In genomic region chr13:29359181-29359580, GRCh38 we compare ENCODE assay signal across 22 cellular contexts.
A peak's percentile ranks its signal among the peaks of the same experiment; 100 is the strongest.
DNase-seq lines count a peak whose midpoint lies in the region; ATAC-seq, FAIRE-seq and TF ChIP-seq lines count a peak whose summit lies in the region.
"Had no signal": no experiment of that assay in that cellular context is flagged by ENCODE, and none has a peak within 500 bp of the region (broad histone marks: within the 10 kb centered on the region; RNA-seq: fewer than 3 reads in every experiment).

No MANE protein-coding gene starts in this region.

- H2BK12ac ChIP-seq in H1 (ENCODE audit: low read depth, low read length): no peak overlapping the region

- no peak overlapping the region for H4K5ac ChIP-seq in H1 (ENCODE audit: insufficient read length, low read depth, low read length)

- CTCF ChIA-PET in H1 (lab: Charles Lee; ENCODE audit: partially characterized antibody): no interaction called here

- no peaks in the 10 kb centered on the region for H3K79me1 ChIP-seq in H1 (ENCODE audit: low read depth, low read length)

- H2BK5ac ChIP-seq in H1 (ENCODE audit: low read depth, low read length): no peak overlapping the region

- no peak overlapping the region for H3K23ac ChIP-seq in H1 (ENCODE audit: insufficient read length)

- no peak overlapping the region for H3K4ac ChIP-seq in H1 (replicated peaks; ENCODE audit: insufficient read length, low read depth, low read length)

- no peak for TF ChIP-seq RAD21 in H1 (IDR thresholded peaks at IDR 0.05 in 1 of 2, conservative IDR thresholded peaks at IDR 0.05 in 1 of 2; ENCODE audit: low read depth in 2 of 2, low read length in 2 of 2)

- no peak for ATAC-seq in stimulated activated memory B cell treated with anti-CD40 and anti-IgM and Interleukin-4, amounts not matched to agents 10 μg/mL and 1 μg/mL and 100 μg/mL, for 72 hours
- ATAC-seq: A549 had no signal

- no peak overlapping the region for H3K27ac Mint-ChIP-seq in stimulated activated memory B cell treated with anti-CD40 and anti-IgM and Interleukin-4, amounts not matched to agents 10 μg/mL and 1 μg/mL and 100 μg/mL, for 72 hours
- H3K27ac Mint-ChIP-seq: CD8-positive, alpha-beta memory T cell; T-helper 1 cell treated with Interleukin-12 subunit alpha and Interleukin-12 subunit beta and Interleukin-4 antibody, amounts not matched to agents 30 μg/mL and 1 μg/mL, for 36 hours had no signal

- H3K18ac ChIP-seq in H1 (ENCODE audit: extremely low read depth, low read length): no peak overlapping the region

- H3K9me3 Mint-ChIP-seq in stimulated activated memory B cell treated with anti-CD40 and anti-IgM and Interleukin-4, amounts not matched to agents 10 μg/mL and 1 μg/mL and 100 μg/mL, for 72 hours: no peaks in the 10 kb centered on the region
- H3K9me3 Mint-ChIP-seq: CD8-positive, alpha-beta memory T cell; T-helper 1 cell treated with Interleukin-12 subunit alpha and Interleukin-12 subunit beta and Interleukin-4 antibody, amounts not matched to agents 30 μg/mL and 1 μg/mL, for 36 hours had no signal

- no peak overlapping the region for H3K4me3 Mint-ChIP-seq in stimulated activated memory B cell treated with anti-CD40 and anti-IgM and Interleukin-4, amounts not matched to agents 10 μg/mL and 1 μg/mL and 100 μg/mL, for 72 hours
- H3K4me3 Mint-ChIP-seq: CD8-positive, alpha-beta memory T cell; T-helper 1 cell treated with Interleukin-12 subunit alpha and Interleukin-12 subunit beta and Interleukin-4 antibody, amounts not matched to agents 30 μg/mL and 1 μg/mL, for 36 hours had no signal

- no peak overlapping the region for H2BK20ac ChIP-seq in H1 (ENCODE audit: low read length)

- no peak for TF ChIP-seq POLR2A in H1 (IDR thresholded peaks at IDR 0.05; ENCODE audit: control extremely low read depth in 1 of 2, low read depth in 2 of 2, low read length in 2 of 2)

- H3K4me1 Mint-ChIP-seq in stimulated activated memory B cell treated with anti-CD40 and anti-IgM and Interleukin-4, amounts not matched to agents 10 μg/mL and 1 μg/mL and 100 μg/mL, for 72 hours: no peaks in the 10 kb centered on the region

- H3K36me3 ChIP-seq in H1 (ENCODE audit: control insufficient read depth in 2 of 4, insufficient read depth in 4 of 4, low read length in 3 of 4): no peaks in the 10 kb centered on the region
- H3K36me3 ChIP-seq: BLaER1 treated with 17β-estradiol and CSF1 and Interleukin-3, amounts not matched to agents 10 nM and 100 nM; Peyer's patch had no signal

- peak; percentile 11 to 12 for DNase-seq in NOMO-1 (lab: John Stamatoyannopoulos, UW; ENCODE audit: unreplicated experiment in 2 of 2)
- DNase-seq in NOMO-1 treated with dmso at 0.1 percent for 144 hours (lab: John Stamatoyannopoulos, UW; ENCODE audit: unreplicated experiment): no peak
- peak; percentile 46 for DNase-seq in NCI-H510A treated with DMSO at 0.1 percent for 48 hours (lab: John Stamatoyannopoulos, UW)
- no peak for DNase-seq in H1 (ENCODE audit: low read depth in 1 of 2, low spot score in 2 of 2)
- DNase-seq in HT-29 (ENCODE audit: low spot score): no peak
- DNase-seq in NCI-H748 treated with DMSO at 0.1 percent for 48 hours (lab: John Stamatoyannopoulos, UW): no peak
- no peak for DNase-seq in NCI-H187 treated with DMSO at 0.1 percent for 48 hours (lab: John Stamatoyannopoulos, UW)
- DNase-seq: CD8-positive, alpha-beta memory T cell; GF-D8; GM23248; Kasumi-1; NCI-H146; NCI-H2081 treated with DMSO at 0.1 percent for 48 hours; NCI-H526 treated with DMSO at 0.1 percent for 48 hours; Peyer's patch; Right ventricle myocardium superior had no signal

- no peak overlapping the region for H3K4me2 ChIP-seq in H1 (ENCODE audit: insufficient read depth in 1 of 2, low read depth in 2 of 2, low read length in 2 of 2)
- H3K4me2 ChIP-seq: A549; BLaER1 treated with 17β-estradiol and CSF1 and Interleukin-3, amounts not matched to agents 10 nM and 100 nM had no signal

- H3K9ac ChIP-seq in H1 (replicated peaks in 1 of 4; ENCODE audit: extremely low read depth in 1 of 4, low read depth in 3 of 4, low read length in 3 of 4): no peak overlapping the region
- H3K9ac ChIP-seq: BLaER1 treated with 17β-estradiol and CSF1 and Interleukin-3, amounts not matched to agents 10 nM and 100 nM; GM23248 had no signal

- H2BK15ac ChIP-seq in H1 (ENCODE audit: low read length): no peak overlapping the region

- no peak for TF ChIP-seq EP300 in H1 (IDR thresholded peaks at IDR 0.05; ENCODE audit: borderline replicate concordance in 1 of 2, low read depth in 2 of 2, low read length in 2 of 2)

- no peaks in the 10 kb centered on the region for H3K9me3 ChIP-seq in H1 (ENCODE audit: insufficient read depth in 2 of 2, low read depth in 1 of 2, low read length in 1 of 2)
- H3K9me3 ChIP-seq: A549; BLaER1 treated with 17β-estradiol and CSF1 and Interleukin-3, amounts not matched to agents 10 nM and 100 nM; Peyer's patch had no signal

- H3K23me2 ChIP-seq in H1 (ENCODE audit: low read depth, low read length): no peaks in the 10 kb centered on the region

- H3K14ac ChIP-seq in H1 (ENCODE audit: insufficient read length): no peak overlapping the region

- no peak for FAIRE-seq in H1 (lab: Jason Lieb, UNC)
- FAIRE-seq: A549, GM12891, GM18507 had no signal

- H3K79me2 ChIP-seq in H1 (ENCODE audit: control insufficient read depth in 1 of 2, insufficient read depth in 2 of 2, low read length in 2 of 2): no peaks in the 10 kb centered on the region

- no peaks in the 10 kb centered on the region for H3K36me3 Mint-ChIP-seq in stimulated activated memory B cell treated with anti-CD40 and anti-IgM and Interleukin-4, amounts not matched to agents 10 μg/mL and 1 μg/mL and 100 μg/mL, for 72 hours
- H3K36me3 Mint-ChIP-seq: CD8-positive, alpha-beta memory T cell had no signal

- peaks cover 33% of the 10 kb centered on the region for H3K27me3 Mint-ChIP-seq in stimulated activated memory B cell treated with anti-CD40 and anti-IgM and Interleukin-4, amounts not matched to agents 10 μg/mL and 1 μg/mL and 100 μg/mL, for 72 hours

- H3K27ac ChIP-seq in H1 (ENCODE audit: low read depth, low read length): no peak overlapping the region
- H3K27ac ChIP-seq: A549; BLaER1 treated with 17β-estradiol and CSF1 and Interleukin-3, amounts not matched to agents 10 nM and 100 nM; GM23248; Peyer's patch had no signal

- POLR2A ChIA-PET in H1 (lab: Charles Lee; ENCODE audit: partially characterized antibody): no interaction called here

- no peaks in the 10 kb centered on the region for H3K27me3 ChIP-seq in H1 (replicated peaks in 1 of 4; ENCODE audit: control insufficient read depth in 3 of 4, extremely low read depth in 1 of 4, insufficient read depth in 3 of 4, low read length in 3 of 4)
- H3K27me3 ChIP-seq: BLaER1 treated with 17β-estradiol and CSF1 and Interleukin-3, amounts not matched to agents 10 nM and 100 nM; Peyer's patch had no signal

- no peak overlapping the region for H2AK5ac ChIP-seq in H1 (ENCODE audit: low read depth, low read length)

- no peak overlapping the region for H2BK120ac ChIP-seq in H1 (replicated peaks; ENCODE audit: low read depth, low read length)

- H3K4me3 ChIP-seq in H1 (ENCODE audit: extremely low read depth in 1 of 4, insufficient read depth in 2 of 4, low read depth in 3 of 4, low read length in 4 of 4): no peak overlapping the region
- H3K4me3 ChIP-seq: A549; BLaER1 treated with 17β-estradiol and CSF1 and Interleukin-3, amounts not matched to agents 10 nM and 100 nM; GM23248; Peyer's patch had no signal

- 87% methylated on average over 19 of the region's 19 CpGs; no CpG with 5 or more reads in 1 of the 2 experiments for WGBS in H1 (ENCODE audit: extremely low coverage in 1 of 2, insufficient coverage in 1 of 2, insufficient read length in 1 of 2, insufficient replicate concordance in 2 of 2, low coverage in 1 of 2, low lambda C conversion rate in 2 of 2, missing lambda C conversion rate in 1 of 2), 2 experiments

- H2AFZ ChIP-seq in H1 (ENCODE audit: low read length): peak overlapping the region; percentile 8; the same call in 1 of the 2 replicates
- H2AFZ ChIP-seq: GM23248 had no signal

- 0 out of 7 replicates have a peak, but pooled peaks cover 0 to 3% (median 0%) of the 10 kb centered on the region in 4 experiments for H3K4me1 ChIP-seq in H1 (replicated peaks in 1 of 4; ENCODE audit: control insufficient read depth in 3 of 4, insufficient read depth in 4 of 4, low read length in 3 of 4)
- H3K4me1 ChIP-seq: A549, Peyer's patch had no signal

- no peaks in the 10 kb centered on the region for H4K20me1 ChIP-seq in H1 (replicated peaks in 1 of 2; ENCODE audit: control insufficient read depth in 1 of 2, insufficient read depth in 2 of 2, low read length in 2 of 2)
- H4K20me1 ChIP-seq: BLaER1 treated with 17β-estradiol and CSF1 and Interleukin-3, amounts not matched to agents 10 nM and 100 nM had no signal

- no peak overlapping the region for H3K56ac ChIP-seq in H1 (replicated peaks; ENCODE audit: insufficient read length, low read depth, low read length)

- H4K8ac ChIP-seq in H1 (ENCODE audit: extremely low read depth, insufficient read depth, low read length): no peak overlapping the region

- TF ChIP-seq CTCF in H1 (IDR thresholded peaks at IDR 0.05; ENCODE audit: control extremely low read depth in 1 of 3, insufficient read depth in 1 of 3, low read depth in 1 of 3, low read length in 3 of 3): no peak

- H4K91ac ChIP-seq in H1 (replicated peaks; ENCODE audit: insufficient read length, low read length): no peak overlapping the region

TF ChIP-seq in H1, 55 proteins besides CTCF, POLR2A, EP300 and RAD21:
- no peak for TF ChIP-seq TAF1 (IDR thresholded peaks at IDR 0.05; ENCODE audit: low read depth, low read length)
- TF ChIP-seq CEBPB (IDR thresholded peaks at IDR 0.05; ENCODE audit: low read depth, low read length): peak; percentile 71; the same call in 1 of the 2 replicates

Comparison
In these comparisons a context has a peak if more than half of its experiments do, and no peak if none do; other contexts are left out.
1. DNase-seq: peak in NOMO-1 (2 of 2) and NCI-H510A treated with DMSO at 0.1 percent for 48 hours (single experiment); none in NOMO-1 treated with dmso at 0.1 percent for 144 hours (single experiment), H1 (0 of 2), HT-29 (single experiment), NCI-H748 treated with DMSO at 0.1 percent for 48 hours (single experiment) and NCI-H187 treated with DMSO at 0.1 percent for 48 hours (single experiment).